In genomic region chr3:49654176-49654825, GRCh38 we compare ENCODE assay signal across 18 cellular contexts. TPM values are rescaled to one million over a fixed set of nuclear protein-coding genes. Genes with fewer than 3 reads are reported as not detected.
DNase-seq lines count a peak whose midpoint lies in the region; ATAC-seq and TF ChIP-seq lines count a peak whose summit lies in the region.
"Had no signal": no experiment of that assay in that cellular context is flagged by ENCODE, and none has a peak within 500 bp of the region (broad histone marks: within the 10 kb centered on the region; RNA-seq: fewer than 3 reads in every experiment).

No MANE protein-coding gene starts in this region.

- H3K9me3 ChIP-seq in BLaER1 = no peaks in the 10 kb centered on the region; the same call in 1 of the 2 replicates
- H3K9me3 ChIP-seq in neuronal stem cell (replicated peaks in 1 of 2; ENCODE audit: control insufficient read depth in 2 of 2, insufficient read depth in 1 of 2, low read depth in 1 of 2, low read length in 2 of 2) = no peaks in the 10 kb centered on the region
- H3K9me3 ChIP-seq in CD8-positive, alpha-beta memory T cell (ENCODE audit: low read length) = no peaks in the 10 kb centered on the region
- H3K9me3 ChIP-seq: A549 had no signal

- H3K36me3 Mint-ChIP-seq in CD8-positive, alpha-beta memory T cell = no peaks in the 10 kb centered on the region
- H3K36me3 Mint-ChIP-seq: CD8-positive, alpha-beta T cell had no signal

- no peak overlapping the region for H4K91ac ChIP-seq in neuronal stem cell (ENCODE audit: low read depth, low read length, poor library complexity)

- H2BK5ac ChIP-seq in neuronal stem cell (ENCODE audit: low read length) = peak overlapping the region; percentile 75

- peak overlapping the region; percentile 79 for H3K4me2 ChIP-seq in BLaER1
- no peak overlapping the region for H3K4me2 ChIP-seq in neuronal stem cell (ENCODE audit: insufficient read depth, low read length, poor library complexity, severe bottlenecking)
- H3K4me2 ChIP-seq: A549 had no signal

- ATAC-seq in GM21717 (IDR thresholded peaks at IDR 0.05; ENCODE audit: unreplicated experiment) = no peak
- ATAC-seq: A549; CD8-positive, alpha-beta T cell; GM12878 had no signal

- H3K27ac ChIP-seq in BLaER1 (peak overlapping the region; percentile 77), RWPE1 (peak overlapping the region; percentile 68), neuronal stem cell (replicated peaks; ENCODE audit: low read length) (no peak overlapping the region)
- H3K27ac ChIP-seq in CD8-positive, alpha-beta memory T cell (ENCODE audit: low read depth, low read length) = no peak overlapping the region
- H3K27ac ChIP-seq: 22Rv1, A549, C4-2B had no signal

- H3K79me1 ChIP-seq in neuronal stem cell (ENCODE audit: low read depth, low read length) = peaks cover 2% of the 10 kb centered on the region

- no peak overlapping the region for H2AFZ ChIP-seq in neuronal stem cell (ENCODE audit: low read length)

- no peaks in the 10 kb centered on the region for H3K4me1 Mint-ChIP-seq in CD8-positive, alpha-beta memory T cell

- no peak overlapping the region for H2BK120ac ChIP-seq in neuronal stem cell (ENCODE audit: low read depth, low read length)

- H3K27me3 ChIP-seq in BLaER1 (no peaks in the 10 kb centered on the region), neuronal stem cell (ENCODE audit: control insufficient read depth in 3 of 3, insufficient read depth in 3 of 3, low read depth in 1 of 3, low read length in 3 of 3) (no peaks in the 10 kb centered on the region)
- no peaks in the 10 kb centered on the region for H3K27me3 ChIP-seq in CD8-positive, alpha-beta memory T cell (ENCODE audit: insufficient read depth, low read length, poor library complexity, severe bottlenecking)

- peak overlapping the region; percentile 58 for H2BK12ac ChIP-seq in neuronal stem cell (ENCODE audit: low read length)

- POLR2A ChIA-PET in RWPE1 (lab: Yijun Ruan, JAX; ENCODE audit: low non-redundant PET) = no interaction called here
- POLR2A ChIA-PET in CD8-positive, alpha-beta memory T cell (lab: Charles Lee) = no interaction called here

- WGBS in neuronal stem cell (ENCODE audit: extremely low coverage in 2 of 2, insufficient read length in 2 of 2, insufficient replicate concordance in 1 of 2), 2 donors = no CpG with 5 or more reads among the region's 17 CpGs

- no peak overlapping the region for H3K27ac Mint-ChIP-seq in CD8-positive, alpha-beta memory T cell
- H3K27ac Mint-ChIP-seq: CD4-positive, alpha-beta T cell; CD8-positive, alpha-beta T cell had no signal

- no peaks in the 10 kb centered on the region for H3K9me3 Mint-ChIP-seq in CD8-positive, alpha-beta memory T cell
- H3K9me3 Mint-ChIP-seq: CD4-positive, alpha-beta T cell; CD8-positive, alpha-beta T cell had no signal

- H3K23ac ChIP-seq in neuronal stem cell (ENCODE audit: low read depth, low read length, poor library complexity) = peak overlapping the region; percentile 20

- H3K14ac ChIP-seq in neuronal stem cell (ENCODE audit: low read length) = no peak overlapping the region

- CTCF ChIA-PET in RWPE1 (lab: Yijun Ruan, JAX) = interaction anchor here (0.6 kb wide), 1 partner anchor 148 kb away, joined by 8 read pairs; no protein-coding TSS in a partner anchor
- CTCF ChIA-PET in CD8-positive, alpha-beta memory T cell (lab: Charles Lee) = no interaction called here

- TF ChIP-seq CTCF in RWPE1 (conservative IDR thresholded peaks at IDR 0.05; ENCODE audit: low read depth) = no peak

- H3K4me3 ChIP-seq in BLaER1 (no peak overlapping the region), neuronal stem cell (ENCODE audit: low read length in 2 of 2) (peak overlapping the region in 1 of 2 donors; percentile 43)
- H3K4me3 ChIP-seq in CD8-positive, alpha-beta memory T cell (ENCODE audit: low read length) = no peak overlapping the region
- H3K4me3 ChIP-seq: A549, GM12878 had no signal

- H3K4me1 ChIP-seq in BLaER1 = peaks cover 83% of the 10 kb centered on the region
- peaks cover 0 to 2% of the 10 kb centered on the region in 2 donors for H3K4me1 ChIP-seq in neuronal stem cell (ENCODE audit: control insufficient read depth in 2 of 2, insufficient read depth in 1 of 2, low read depth in 1 of 2, low read length in 2 of 2)
- H3K4me1 ChIP-seq in CD8-positive, alpha-beta memory T cell (ENCODE audit: insufficient read depth, low read length) = no peaks in the 10 kb centered on the region
- H3K4me1 ChIP-seq: A549 had no signal

- H3K4ac ChIP-seq in neuronal stem cell (ENCODE audit: low read length) = peak overlapping the region; percentile 37

- peaks cover 9% of the 10 kb centered on the region; the same call in 1 of the 2 replicates for H4K20me1 ChIP-seq in BLaER1

- no peak overlapping the region for H3K18ac ChIP-seq in neuronal stem cell (ENCODE audit: low read length)

- H3K9ac ChIP-seq in BLaER1 (no peak overlapping the region), neuronal stem cell (ENCODE audit: low read depth, low read length, poor library complexity) (peak overlapping the region; percentile 60)

- H2BK15ac ChIP-seq in neuronal stem cell (ENCODE audit: low read length) = peak overlapping the region; percentile 49

- H3K36me3 ChIP-seq in BLaER1 (no peaks in the 10 kb centered on the region), neuronal stem cell (replicated peaks in 1 of 2; ENCODE audit: control insufficient read depth in 2 of 2, insufficient read depth in 2 of 2, low read length in 2 of 2) (peaks cover 0 to 43% of the 10 kb centered on the region in 2 donors)
- no peaks in the 10 kb centered on the region for H3K36me3 ChIP-seq in CD8-positive, alpha-beta memory T cell (ENCODE audit: insufficient read depth, low read length)

- DNase-seq in RWPE1 (ENCODE audit: low spot score) = no peak
- DNase-seq in neuronal stem cell (ENCODE audit: low spot score) = no peak
- no peak for DNase-seq in stimulated activated CD8-positive, alpha-beta memory T cell treated with anti-CD3 and anti-CD28 coated beads, Interleukin-4, amount 100 ng/mL, for 48 hours
- DNase-seq in CD8-positive, alpha-beta memory T cell = no peak
- DNase-seq: AML-193; CD4-positive, alpha-beta T cell; CD8-positive, alpha-beta T cell; DMS 273 treated with DMSO at 0.1 percent for 48 hours; DMS53; EL; GDM1 had no signal

- no peak overlapping the region for H4K8ac ChIP-seq in neuronal stem cell (ENCODE audit: low read depth, low read length)

- H3K4me3 Mint-ChIP-seq in CD8-positive, alpha-beta memory T cell = no peak overlapping the region
- H3K4me3 Mint-ChIP-seq: B cell; CD4-positive, alpha-beta T cell; CD8-positive, alpha-beta T cell had no signal

- H3K27me3 Mint-ChIP-seq in CD8-positive, alpha-beta memory T cell = peaks cover 3 to 5% of the 10 kb centered on the region in 2 donors

- H2AK5ac ChIP-seq in neuronal stem cell (ENCODE audit: low read depth, low read length) = peak overlapping the region; percentile 56

RNA-seq across cellular contexts. Expression of gene APEH, which starts 19.9 kb away (rescaled TPM):
- 50.1 TPM for polyA plus RNA-seq in neuronal stem cell (2013, experiment 1 of 2)
- 46.8 TPM for polyA plus RNA-seq in neuronal stem cell (2013, experiment 2 of 2)
- 100 to 1,000 TPM; 190 to 194 TPM for total RNA-seq in CD8-positive, alpha-beta memory T cell
- 119 TPM for polyA plus RNA-seq in CD8-positive, alpha-beta memory T cell

RNA-seq across cellular contexts. Expression of gene MST1, which starts 35.0 kb away (rescaled TPM):
- polyA plus RNA-seq in neuronal stem cell (2013, experiment 1 of 2) = 10.4 TPM
- 11.3 TPM for polyA plus RNA-seq in neuronal stem cell (2013, experiment 2 of 2)
- total RNA-seq in CD8-positive, alpha-beta memory T cell = 1 to 10 TPM; 6.0 to 8.5 TPM
- 0.31 TPM for polyA plus RNA-seq in CD8-positive, alpha-beta memory T cell

RNA-seq across cellular contexts. Expression of gene RNF123, which starts 35.1 kb away (rescaled TPM):
- 21.9 TPM for polyA plus RNA-seq in neuronal stem cell (2013, experiment 1 of 2)
- polyA plus RNA-seq in neuronal stem cell (2013, experiment 2 of 2) = 20.9 TPM
- 10 to 100 TPM; 38.8 to 43.7 TPM for total RNA-seq in CD8-positive, alpha-beta memory T cell
- 20.7 TPM for polyA plus RNA-seq in CD8-positive, alpha-beta memory T cell

Comparison
In these comparisons a context has a peak if more than half of its experiments do, and no peak if none do; other contexts are left out.
1. H3K27ac ChIP-seq: peak in BLaER1 (single experiment) and RWPE1 (single experiment); none in neuronal stem cell (single experiment) and CD8-positive, alpha-beta memory T cell (single experiment).